13 cellular contexts compared by ENCODE assay signal in genomic region chr13:46166221-46166584, GRCh38. TPM values are rescaled to one million over a fixed set of nuclear protein-coding genes. Genes with fewer than 3 reads are reported as not detected.
A peak's percentile ranks its signal among the peaks of the same experiment; 100 is the strongest.
DNase-seq lines count a peak whose midpoint lies in the region; ATAC-seq lines count a peak whose summit lies in the region.
"Had no signal": no experiment of that assay in that cellular context is flagged by ENCODE, and none has a peak within 500 bp of the region (broad histone marks: within the 10 kb centered on the region; RNA-seq: fewer than 3 reads in every experiment).

No MANE protein-coding gene starts in this region.

- H3K36me3 Mint-ChIP-seq in activated CD4-positive, alpha-beta T cell treated with anti-CD3 and anti-CD28 coated beads, Interleukin-2, amount 10 ng/mL, durations not matched to agents 7 days and 5 days (ENCODE audit: low read depth) = peaks cover 68% of the 10 kb centered on the region
- peaks cover 14% of the 10 kb centered on the region for H3K36me3 Mint-ChIP-seq in activated naive CD8-positive, alpha-beta T cell
- peaks cover 96% of the 10 kb centered on the region for H3K36me3 Mint-ChIP-seq in stimulated activated effector memory CD8-positive, alpha-beta T cell treated with anti-CD3 and anti-CD28 coated beads, Interleukin-12 subunit alpha, Interleukin-12 subunit beta, amount 100 ng/mL, for 72 hours

- POLR2A ChIA-PET in activated CD4-positive, alpha-beta T cell treated with anti-CD3 and anti-CD28 coated beads, Interleukin-2, amount 10 ng/mL, durations not matched to agents 7 days and 5 days (lab: Charles Lee) = no interaction called here

- H3K4me1 Mint-ChIP-seq in activated CD4-positive, alpha-beta T cell treated with anti-CD3 and anti-CD28 coated beads, Interleukin-2, amount 10 ng/mL, durations not matched to agents 7 days and 5 days = peaks cover 80% of the 10 kb centered on the region
- peaks cover 86% of the 10 kb centered on the region for H3K4me1 Mint-ChIP-seq in activated naive CD8-positive, alpha-beta T cell (ENCODE audit: low read depth)
- peaks cover 86% of the 10 kb centered on the region for H3K4me1 Mint-ChIP-seq in stimulated activated effector memory CD8-positive, alpha-beta T cell treated with anti-CD3 and anti-CD28 coated beads, Interleukin-12 subunit alpha, Interleukin-12 subunit beta, amount 100 ng/mL, for 72 hours

- H3K9me3 ChIP-seq in Karpas-422 (ENCODE audit: low read length) = no peaks in the 10 kb centered on the region
- H3K9me3 ChIP-seq: SJCRH30, suprapubic skin had no signal

- no peaks in the 10 kb centered on the region for H3K27me3 ChIP-seq in Karpas-422 (ENCODE audit: low read length)
- H3K27me3 ChIP-seq: SJCRH30, suprapubic skin had no signal

- no peak for DNase-seq in activated CD4-positive, alpha-beta T cell treated with anti-CD3 and anti-CD28 coated beads, Interleukin-2, amount 10 ng/mL, durations not matched to agents 7 days and 5 days
- no peak for DNase-seq in activated CD4-positive, alpha-beta T cell treated with anti-CD3 and anti-CD28 coated beads, Interleukin-2, amount 50 U/mL, for 1 hour
- peak; percentile 55 for DNase-seq in Karpas-422
- no peak for DNase-seq in stimulated activated effector memory CD8-positive, alpha-beta T cell treated with anti-CD3 and anti-CD28 coated beads, Interleukin-12 subunit alpha, Interleukin-12 subunit beta, amount 100 ng/mL, for 72 hours (ENCODE audit: low spot score in 2 of 2)
- DNase-seq in effector CD8-positive, alpha-beta T cell (lab: John Stamatoyannopoulos, UW) = no peak
- DNase-seq in Right ventricle myocardium superior = no peak
- DNase-seq: caudate nucleus, midbrain, SJCRH30 had no signal

- peaks cover 12% of the 10 kb centered on the region; the same call in 1 of the 2 replicates for H3K36me3 ChIP-seq in Karpas-422 (ENCODE audit: insufficient read depth, low read length)
- H3K36me3 ChIP-seq: SJCRH30, suprapubic skin had no signal

- H2AFZ ChIP-seq in Karpas-422 (ENCODE audit: low read length) = no peak overlapping the region
- H2AFZ ChIP-seq: parathyroid adenoma had no signal

- H3K4me3 ChIP-seq in Karpas-422 (ENCODE audit: low read length) = peak overlapping the region; percentile 39
- H3K4me3 ChIP-seq: SJCRH30, suprapubic skin had no signal

- ATAC-seq in stimulated activated effector memory CD8-positive, alpha-beta T cell treated with anti-CD3 and anti-CD28 coated beads, Interleukin-12 subunit alpha, Interleukin-12 subunit beta, amount 100 ng/mL, for 72 hours = peak; percentile 32
- no peak for ATAC-seq in Right ventricle myocardium superior (ENCODE audit: poor library complexity)
- no peak for ATAC-seq in HG03095 (IDR thresholded peaks at IDR 0.05; ENCODE audit: unreplicated experiment)

- no peaks in the 10 kb centered on the region for H3K9me3 Mint-ChIP-seq in activated CD4-positive, alpha-beta T cell treated with anti-CD3 and anti-CD28 coated beads, Interleukin-2, amount 10 ng/mL, durations not matched to agents 7 days and 5 days
- H3K9me3 Mint-ChIP-seq in activated naive CD8-positive, alpha-beta T cell (ENCODE audit: low read depth) = no peaks in the 10 kb centered on the region
- no peaks in the 10 kb centered on the region for H3K9me3 Mint-ChIP-seq in stimulated activated effector memory CD8-positive, alpha-beta T cell treated with anti-CD3 and anti-CD28 coated beads, Interleukin-12 subunit alpha, Interleukin-12 subunit beta, amount 100 ng/mL, for 72 hours

- CTCF ChIA-PET in activated CD4-positive, alpha-beta T cell treated with anti-CD3 and anti-CD28 coated beads, Interleukin-2, amount 10 ng/mL, durations not matched to agents 7 days and 5 days (lab: Charles Lee) = interaction anchor here (3.0 kb wide), 1 partner anchor 12 kb away, joined by 14 read pairs; no protein-coding TSS in a partner anchor

- peak overlapping the region; percentile 96 for H3K4me2 ChIP-seq in Karpas-422 (ENCODE audit: low read depth, low read length, poor library complexity, severe bottlenecking)

- peaks cover 87% of the 10 kb centered on the region for H3K79me2 ChIP-seq in Karpas-422 (ENCODE audit: low read length)
- H3K79me2 ChIP-seq: parathyroid adenoma had no signal

- H3K9me2 ChIP-seq in Karpas-422 (replicated peaks; ENCODE audit: insufficient read depth, low read length) = no peaks in the 10 kb centered on the region

- intact Hi-C loops in Right ventricle myocardium superior (cut with DNase I) = no loop called here

- H3K27ac ChIP-seq in Karpas-422 (ENCODE audit: low read length) = peak overlapping the region; percentile 99
- H3K27ac ChIP-seq: parathyroid adenoma, SJCRH30, suprapubic skin had no signal

- peaks cover 70% of the 10 kb centered on the region for H4K20me1 ChIP-seq in Karpas-422 (ENCODE audit: insufficient read depth, low read depth, low read length)

- peak overlapping the region; percentile 50 for H3K27ac Mint-ChIP-seq in activated CD4-positive, alpha-beta T cell treated with anti-CD3 and anti-CD28 coated beads, Interleukin-2, amount 10 ng/mL, durations not matched to agents 7 days and 5 days
- peak overlapping the region; percentile 96 for H3K27ac Mint-ChIP-seq in activated naive CD8-positive, alpha-beta T cell
- peak overlapping the region; percentile 72 for H3K27ac Mint-ChIP-seq in stimulated activated effector memory CD8-positive, alpha-beta T cell treated with anti-CD3 and anti-CD28 coated beads, Interleukin-12 subunit alpha, Interleukin-12 subunit beta, amount 100 ng/mL, for 72 hours

- peak overlapping the region; percentile 34 for H3K4me3 Mint-ChIP-seq in activated CD4-positive, alpha-beta T cell treated with anti-CD3 and anti-CD28 coated beads, Interleukin-2, amount 10 ng/mL, durations not matched to agents 7 days and 5 days
- H3K4me3 Mint-ChIP-seq in activated naive CD8-positive, alpha-beta T cell = peak overlapping the region; percentile 97
- peak overlapping the region; percentile 89 for H3K4me3 Mint-ChIP-seq in stimulated activated effector memory CD8-positive, alpha-beta T cell treated with anti-CD3 and anti-CD28 coated beads, Interleukin-12 subunit alpha, Interleukin-12 subunit beta, amount 100 ng/mL, for 72 hours

- peaks cover 84% of the 10 kb centered on the region for H3K4me1 ChIP-seq in Karpas-422 (ENCODE audit: low read length)
- H3K4me1 ChIP-seq: SJCRH30 had no signal

- peak overlapping the region; percentile 56 for H3K9ac ChIP-seq in Karpas-422 (ENCODE audit: low read length)
- H3K9ac ChIP-seq: parathyroid adenoma had no signal

- no peaks in the 10 kb centered on the region for H3K27me3 Mint-ChIP-seq in activated CD4-positive, alpha-beta T cell treated with anti-CD3 and anti-CD28 coated beads, Interleukin-2, amount 10 ng/mL, durations not matched to agents 7 days and 5 days
- H3K27me3 Mint-ChIP-seq in activated naive CD8-positive, alpha-beta T cell = no peaks in the 10 kb centered on the region

RNA-seq across cellular contexts. Expression of gene LCP1, which starts 15.8 kb away (rescaled TPM):
- 1,000 to 10,000 TPM; 1,260 to 1,323 TPM for total RNA-seq in activated CD4-positive, alpha-beta T cell treated with anti-CD3 and anti-CD28 coated beads, Interleukin-2, amount 10 ng/mL, durations not matched to agents 7 days and 5 days
- 352 and 415 TPM in 2 replicates for total RNA-seq in Karpas-422 (2014; rRNA removed; shearing (Covaris generic); ENCODE audit: low replicate concordance)
- 20.5 TPM for total RNA-seq in Right ventricle myocardium superior
- total RNA-seq: SJCRH30 had no signal

RNA-seq across cellular contexts. Expression of gene LRRC63, which starts 45.5 kb away (rescaled TPM):
- 1 to 10 TPM; 1.0 to 1.5 TPM for total RNA-seq in activated CD4-positive, alpha-beta T cell treated with anti-CD3 and anti-CD28 coated beads, Interleukin-2, amount 10 ng/mL, durations not matched to agents 7 days and 5 days
- not detected in 2 replicates for total RNA-seq in Karpas-422 (2014; rRNA removed; shearing (Covaris generic); ENCODE audit: low replicate concordance)
- total RNA-seq in Right ventricle myocardium superior = not detected
- total RNA-seq: suprapubic skin had no signal

Comparison
In these comparisons a context has a peak if more than half of its experiments do, and no peak if none do; other contexts are left out.
1. H3K4me3 Mint-ChIP-seq: peak in every context shown above with its lines; median percentile 97 in activated naive CD8-positive, alpha-beta T cell; 89 in stimulated activated effector memory CD8-positive, alpha-beta T cell treated with anti-CD3 and anti-CD28 coated beads, Interleukin-12 subunit alpha, Interleukin-12 subunit beta, amount 100 ng/mL, for 72 hours; 34 in activated CD4-positive, alpha-beta T cell treated with anti-CD3 and anti-CD28 coated beads, Interleukin-2, amount 10 ng/mL, durations not matched to agents 7 days and 5 days.
2. RNA of gene LCP1, which starts 15.8 kb away (total RNA-seq): 1,260 to 1,323 TPM in activated CD4-positive, alpha-beta T cell treated with anti-CD3 and anti-CD28 coated beads, Interleukin-2, amount 10 ng/mL, durations not matched to agents 7 days and 5 days and 352 to 415 TPM in Karpas-422; 20.5 TPM in Right ventricle myocardium superior (single experiment); every median in the first group is over 10 times any median in the second.
3. Peak in every context shown above with its lines, with median percentiles within 50 percentile points of each other: H3K27ac Mint-ChIP-seq.